Comparison of ENCODE assay signal across 22 cellular contexts in the genomic region with DNA sequence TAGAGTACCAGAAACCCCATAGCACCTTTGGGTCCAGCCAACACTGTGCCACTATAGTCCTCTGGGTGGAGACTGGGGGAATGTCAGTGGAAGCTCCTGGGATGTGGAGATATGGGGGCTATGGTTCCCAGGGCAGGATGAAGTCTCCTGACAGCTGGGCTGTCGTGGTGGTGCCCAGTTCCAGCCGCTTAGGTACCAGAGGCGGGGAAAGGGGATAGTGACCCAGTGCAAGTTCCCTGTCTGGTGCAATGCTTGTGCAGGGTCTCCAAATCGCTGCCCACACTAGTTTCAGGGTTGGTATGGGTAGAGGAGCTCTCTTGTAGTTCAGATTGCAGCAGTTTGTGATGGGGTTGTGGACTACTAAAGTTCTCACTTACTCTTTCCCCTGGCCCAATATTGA.
A peak's percentile ranks its signal among the peaks of the same experiment; 100 is the strongest.
DNase-seq lines count a peak whose midpoint lies in the region; ATAC-seq and TF ChIP-seq lines count a peak whose summit lies in the region.
"Had no signal": no experiment of that assay in that cellular context is flagged by ENCODE, and none has a peak within 500 bp of the region (broad histone marks: within the 10 kb centered on the region; RNA-seq: fewer than 3 reads in every experiment).

No MANE protein-coding gene starts in this region.

- peak overlapping the region; percentile 38 for H3K27ac Mint-ChIP-seq in activated CD8-positive, alpha-beta T cell treated with anti-CD3 and anti-CD28 coated beads for 36 hours
- H3K27ac Mint-ChIP-seq in activated CD8-positive, alpha-beta T cell treated with anti-CD3 and anti-CD28 coated beads, Interleukin-2, amount 10 ng/mL, durations not matched to agents 7 days and 5 days, result no peak overlapping the region
- H3K27ac Mint-ChIP-seq: B cell; CD4-positive, CD25-positive, alpha-beta regulatory T cell; CD8-positive, alpha-beta T cell; GM23338; H9 had no signal

- CTCF ChIA-PET in activated CD8-positive, alpha-beta T cell treated with anti-CD3 and anti-CD28 coated beads for 36 hours (lab: Charles Lee), result no interaction called here
- CTCF ChIA-PET in activated CD8-positive, alpha-beta T cell treated with anti-CD3 and anti-CD28 coated beads, Interleukin-2, amount 10 ng/mL, durations not matched to agents 7 days and 5 days (lab: Charles Lee), result no interaction called here

- no peak for TF ChIP-seq CTCF in activated CD8-positive, alpha-beta T cell treated with anti-CD3 and anti-CD28 coated beads for 36 hours (IDR thresholded peaks at IDR 0.05)

- peaks cover 76% of the 10 kb centered on the region for H3K36me3 Mint-ChIP-seq in activated CD8-positive, alpha-beta T cell treated with anti-CD3 and anti-CD28 coated beads for 36 hours (ENCODE audit: low read depth)
- H3K36me3 Mint-ChIP-seq in activated CD8-positive, alpha-beta T cell treated with anti-CD3 and anti-CD28 coated beads, Interleukin-2, amount 10 ng/mL, durations not matched to agents 7 days and 5 days (ENCODE audit: low read depth), result peaks cover 74% of the 10 kb centered on the region

- ATAC-seq in activated CD8-positive, alpha-beta T cell treated with anti-CD3 and anti-CD28 coated beads for 36 hours, result no peak
- no peak for ATAC-seq in activated CD8-positive, alpha-beta T cell treated with anti-CD3 and anti-CD28 coated beads, Interleukin-2, amount 10 ng/mL, durations not matched to agents 7 days and 5 days
- ATAC-seq in Right ventricle myocardium inferior, result no peak
- ATAC-seq in GM18517 (IDR thresholded peaks at IDR 0.05; ENCODE audit: unreplicated experiment), result no peak
- ATAC-seq: CD8-positive, alpha-beta T cell; GM12878 had no signal

- no peaks in the 10 kb centered on the region for H3K27me3 Mint-ChIP-seq in activated CD8-positive, alpha-beta T cell treated with anti-CD3 and anti-CD28 coated beads for 36 hours
- H3K27me3 Mint-ChIP-seq in activated CD8-positive, alpha-beta T cell treated with anti-CD3 and anti-CD28 coated beads, Interleukin-2, amount 10 ng/mL, durations not matched to agents 7 days and 5 days (ENCODE audit: low read depth), result no peaks in the 10 kb centered on the region
- H3K27me3 Mint-ChIP-seq: B cell; CD4-positive, CD25-positive, alpha-beta regulatory T cell had no signal

- DNase-seq in activated CD8-positive, alpha-beta T cell treated with anti-CD3 and anti-CD28 coated beads for 36 hours, result no peak
- no peak for DNase-seq in activated CD8-positive, alpha-beta T cell treated with anti-CD3 and anti-CD28 coated beads, Interleukin-2, amount 10 ng/mL, durations not matched to agents 7 days and 5 days
- DNase-seq in cardiac septum (ENCODE audit: low spot score), result peak; percentile 53
- DNase-seq in Right ventricle myocardium inferior (ENCODE audit: missing footprints), result no peak
- DNase-seq in iPS-NIHi7 (ENCODE audit: extremely low spot score), result peak; percentile 9
- DNase-seq in substantia nigra (lab: John Stamatoyannopoulos, UW), result no peak
- DNase-seq in NCI-H524 treated with DMSO at 0.1 percent for 48 hours (lab: John Stamatoyannopoulos, UW), result no peak
- DNase-seq: Caco-2; CD4-positive, CD25-positive, alpha-beta regulatory T cell; CD8-positive, alpha-beta T cell; DMS 273 treated with DMSO at 0.1 percent for 48 hours; DMS79; EL; GDM1 had no signal

- peaks cover 26% of the 10 kb centered on the region for H3K9me3 Mint-ChIP-seq in activated CD8-positive, alpha-beta T cell treated with anti-CD3 and anti-CD28 coated beads for 36 hours
- H3K9me3 Mint-ChIP-seq in activated CD8-positive, alpha-beta T cell treated with anti-CD3 and anti-CD28 coated beads, Interleukin-2, amount 10 ng/mL, durations not matched to agents 7 days and 5 days (ENCODE audit: insufficient read depth), result peaks cover 19% of the 10 kb centered on the region

- intact Hi-C loops in activated CD8-positive, alpha-beta T cell treated with anti-CD3 and anti-CD28 coated beads for 36 hours (cut with micrococcal nuclease), result no loop called here
- intact Hi-C loops in cardiac septum (cut with DNase I), result no loop called here
- intact Hi-C loops in Right ventricle myocardium inferior (cut with DNase I), result no loop called here

- peak overlapping the region; percentile 43 for H3K27ac ChIP-seq in substantia nigra (ENCODE audit: low read depth, low read length, poor library complexity, severe bottlenecking)
- H3K27ac ChIP-seq: 22Rv1, BLaER1, C4-2B had no signal

- no peak overlapping the region for H3K4me3 Mint-ChIP-seq in activated CD8-positive, alpha-beta T cell treated with anti-CD3 and anti-CD28 coated beads for 36 hours
- no peak overlapping the region for H3K4me3 Mint-ChIP-seq in activated CD8-positive, alpha-beta T cell treated with anti-CD3 and anti-CD28 coated beads, Interleukin-2, amount 10 ng/mL, durations not matched to agents 7 days and 5 days
- H3K4me3 Mint-ChIP-seq: B cell; CD4-positive, CD25-positive, alpha-beta regulatory T cell; CD8-positive, alpha-beta T cell; GM23338; H9 had no signal

- POLR2A ChIA-PET in activated CD8-positive, alpha-beta T cell treated with anti-CD3 and anti-CD28 coated beads for 36 hours (lab: Charles Lee), result no interaction called here
- POLR2A ChIA-PET in activated CD8-positive, alpha-beta T cell treated with anti-CD3 and anti-CD28 coated beads, Interleukin-2, amount 10 ng/mL, durations not matched to agents 7 days and 5 days (lab: Charles Lee), result no interaction called here

- H3K4me1 Mint-ChIP-seq in activated CD8-positive, alpha-beta T cell treated with anti-CD3 and anti-CD28 coated beads for 36 hours (ENCODE audit: low read depth), result peaks cover 13% of the 10 kb centered on the region
- no peaks in the 10 kb centered on the region for H3K4me1 Mint-ChIP-seq in activated CD8-positive, alpha-beta T cell treated with anti-CD3 and anti-CD28 coated beads, Interleukin-2, amount 10 ng/mL, durations not matched to agents 7 days and 5 days (ENCODE audit: low read depth)
- H3K4me1 Mint-ChIP-seq: H9 had no signal

Comparison
In these comparisons a context has a peak if more than half of its experiments do, and no peak if none do; other contexts are left out.
1. DNase-seq: peak in cardiac septum (single experiment) and iPS-NIHi7 (single experiment); none in activated CD8-positive, alpha-beta T cell treated with anti-CD3 and anti-CD28 coated beads for 36 hours (single experiment), activated CD8-positive, alpha-beta T cell treated with anti-CD3 and anti-CD28 coated beads, Interleukin-2, amount 10 ng/mL, durations not matched to agents 7 days and 5 days (single experiment), Right ventricle myocardium inferior (single experiment), substantia nigra (0 of 49) and NCI-H524 treated with DMSO at 0.1 percent for 48 hours (single experiment).